ENCODE assay signal across 16 cellular contexts in genomic region chr3:195356151-195357086, GRCh38.
DNase-seq lines count a peak whose midpoint lies in the region; ATAC-seq, FAIRE-seq and TF ChIP-seq lines count a peak whose summit lies in the region.
"Had no signal": no experiment of that assay in that cellular context is flagged by ENCODE, and none has a peak within 500 bp of the region (broad histone marks: within the 10 kb centered on the region; RNA-seq: fewer than 3 reads in every experiment).

No MANE protein-coding gene starts in this region.

- H4K20me1 ChIP-seq in HepG2 (ENCODE audit: insufficient read depth, low read length): no peaks in the 10 kb centered on the region

- in situ Hi-C loops in HepG2 (cut with HindIII; ENCODE audit: extremely low pct_ligation_motif_present, low pct_unique_long_range_greater_than_20kb): no loop called here

- H3K27ac ChIP-seq in liver (ENCODE audit: low read depth in 1 of 2, low read length in 2 of 2): no peak overlapping the region
- H3K27ac ChIP-seq in HepG2 (ENCODE audit: extremely low read length, insufficient read depth, low read length): no peak overlapping the region

- H3K9me3 ChIP-seq in liver (ENCODE audit: control insufficient read depth in 4 of 4, low read length in 3 of 4) (no peaks in the 10 kb centered on the region), HepG2 (ENCODE audit: low read length) (no peaks in the 10 kb centered on the region)

- no peak for FAIRE-seq in HepG2 (lab: Jason Lieb, UNC)
- FAIRE-seq: A204.1 had no signal

- ATAC-seq in HepG2 (no peak), HG03025 (IDR thresholded peaks at IDR 0.05; ENCODE audit: low FRiP score, unreplicated experiment) (no peak), HG03354 (IDR thresholded peaks at IDR 0.05; ENCODE audit: poor library complexity, severe bottlenecking, unreplicated experiment) (no peak)

- CTCF ChIA-PET in HepG2 (lab: Yijun Ruan, JAX; ENCODE audit: low intra/inter-chr PET ratio, low total read pairs): no interaction called here

- TF ChIP-seq POLR2A in HepG2 (IDR thresholded peaks at IDR 0.05; ENCODE audit: insufficient read depth in 1 of 2, low read depth in 2 of 2, low read length in 2 of 2): no peak

- WGBS in liver: 85% methylated on average over 16 of the region's 16 CpGs
- 98% methylated on average over 15 of the region's 16 CpGs for WGBS in HepG2 (ENCODE audit: low lambda C conversion rate)

- BruUV-seq in HepG2 (replicated peaks; lab: Mats Ljungman, UMichigan): no TSS peak

- DNase-seq in HepG2 (ENCODE audit: low spot score) (no peak), fibroblast of villous mesenchyme (ENCODE audit: low read depth) (peak; percentile 15), midbrain (lab: John Stamatoyannopoulos, UW) (peak; percentile 68), RKO (ENCODE audit: low spot score) (no peak)
- no peak for DNase-seq in stimulated activated naive CD4-positive, alpha-beta T cell treated with Interleukin-2 at 50 U/mL for 16 hours (lab: John Stamatoyannopoulos, UW)
- DNase-seq: activated B cell treated with CpG ODN at 0.5 μM for 24 hours; activated T-cell treated with anti-CD3 and anti-CD28 coated beads, Interleukin-2, amount 50 U/mL, for 1 hour; central memory CD4-positive, alpha-beta T cell; foreskin fibroblast; mammary epithelial cell; NCI-H1436 treated with DMSO at 0.1 percent for 48 hours; NCI-H748 treated with DMSO at 0.1 percent for 48 hours had no signal

- H3K36me3 ChIP-seq in liver (ENCODE audit: control insufficient read depth in 4 of 4, insufficient read depth in 3 of 4, low read depth in 1 of 4, low read length in 3 of 4) (peaks cover 0 to 3% (median under 1%) of the 10 kb centered on the region in 4 donors), HepG2 (replicated peaks in 1 of 2; ENCODE audit: control insufficient read depth in 1 of 2, insufficient read depth in 2 of 2, low read length in 2 of 2) (peaks cover 0 to 7% of the 10 kb centered on the region in 2 experiments; a peak in 1 of 5 replicates)

- TF ChIP-seq EP300 in HepG2 (IDR thresholded peaks at IDR 0.05; ENCODE audit: low read depth in 2 of 2, low read length in 2 of 2) (no peak), HepG2 (CRISPR knock-in tag; IDR thresholded peaks at IDR 0.05; ENCODE audit: borderline replicate concordance) (no peak)

- H3K4me3 ChIP-seq in liver (ENCODE audit: low read depth in 1 of 3, low read length in 3 of 3) (no peak overlapping the region), HepG2 (replicated peaks in 1 of 3; ENCODE audit: insufficient read depth in 1 of 3, low read depth in 2 of 3, low read length in 3 of 3) (no peak overlapping the region), fibroblast of villous mesenchyme (ENCODE audit: low read depth, low read length) (no peak overlapping the region)

- no peak overlapping the region for H3K4me2 ChIP-seq in HepG2 (ENCODE audit: low read depth, low read length)

- TF ChIP-seq CTCF in liver (IDR thresholded peaks at IDR 0.05; ENCODE audit: low read depth, low read length, missing input control) (no peak), HepG2 (CRISPR knock-in tag; IDR thresholded peaks at IDR 0.05) (no peak), fibroblast of villous mesenchyme (IDR thresholded peaks at IDR 0.05; ENCODE audit: insufficient read depth, low read depth, low read length) (no peak)

- POLR2A ChIA-PET in HepG2 (lab: Yijun Ruan, JAX): no interaction called here

- TF ChIP-seq RAD21 in liver (IDR thresholded peaks at IDR 0.05) (no peak), HepG2 (CRISPR knock-in tag; IDR thresholded peaks at IDR 0.05) (no peak)

- H3K79me2 ChIP-seq in HepG2 (ENCODE audit: insufficient read depth, low read length): no peaks in the 10 kb centered on the region

- H2AFZ ChIP-seq in HepG2 (ENCODE audit: low read length): no peak overlapping the region

- H3K9ac ChIP-seq in liver (ENCODE audit: low read depth in 1 of 2, low read length in 2 of 2): no peak overlapping the region
- no peak overlapping the region for H3K9ac ChIP-seq in HepG2 (ENCODE audit: insufficient read depth, low read depth, low read length)

- no peaks in the 10 kb centered on the region for H3K4me1 ChIP-seq in liver (ENCODE audit: control insufficient read depth in 4 of 4, insufficient read depth in 4 of 4, low read length in 3 of 4)
- no peaks in the 10 kb centered on the region for H3K4me1 ChIP-seq in HepG2 (ENCODE audit: insufficient read depth, low read length)

- no peaks in the 10 kb centered on the region for H3K27me3 ChIP-seq in liver (ENCODE audit: control insufficient read depth in 4 of 4, insufficient read depth in 4 of 4, low read length in 3 of 4)
- no peaks in the 10 kb centered on the region for H3K27me3 ChIP-seq in HepG2 (ENCODE audit: control insufficient read depth in 1 of 2, insufficient read depth in 2 of 2, low read length in 2 of 2)

- intact Hi-C loops in HepG2 (cut with micrococcal nuclease; ENCODE audit: unreplicated experiment): no loop called here

TF ChIP-seq in liver, 16 proteins besides CTCF, POLR2A, EP300 and RAD21:
- TF ChIP-seq, protein P1, sequence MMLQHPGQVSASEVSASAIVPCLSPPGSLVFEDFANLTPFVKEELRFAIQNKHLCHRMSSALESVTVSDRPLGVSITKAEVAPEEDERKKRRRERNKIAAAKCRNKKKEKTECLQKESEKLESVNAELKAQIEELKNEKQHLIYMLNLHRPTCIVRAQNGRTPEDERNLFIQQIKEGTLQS (IDR thresholded peaks at IDR 0.05): no peak
- no peak for TF ChIP-seq RXRA (IDR thresholded peaks at IDR 0.05)
- TF ChIP-seq NR2F2 (IDR thresholded peaks at IDR 0.05): peak; percentile 14

TF ChIP-seq in HepG2, 621 proteins besides CTCF, POLR2A, EP300 and RAD21:
- TF ChIP-seq ZNF703 (CRISPR knock-in tag; IDR thresholded peaks at IDR 0.05; ENCODE audit: borderline replicate concordance) (no peak), ZNF878 (CRISPR knock-in tag; IDR thresholded peaks at IDR 0.05) (no peak), FOXJ3 (CRISPR knock-in tag; IDR thresholded peaks at IDR 0.05; ENCODE audit: borderline replicate concordance) (no peak), ZNF33B (CRISPR knock-in tag; IDR thresholded peaks at IDR 0.05) (no peak), KLF13 (CRISPR knock-in tag; IDR thresholded peaks at IDR 0.05) (no peak), ZBTB7B (CRISPR knock-in tag; IDR thresholded peaks at IDR 0.05) (no peak), CENPT (CRISPR knock-in tag; IDR thresholded peaks at IDR 0.05; ENCODE audit: low read depth) (no peak), KDM5B (CRISPR knock-in tag; IDR thresholded peaks at IDR 0.05; ENCODE audit: borderline replicate concordance) (no peak), ZNF609 (CRISPR knock-in tag; IDR thresholded peaks at IDR 0.05; ENCODE audit: borderline replicate concordance) (no peak), SMARCE1 (IDR thresholded peaks at IDR 0.05; ENCODE audit: borderline replicate concordance) (no peak), ZBTB7A (CRISPR knock-in tag; IDR thresholded peaks at IDR 0.05) (no peak), ZNF749 (CRISPR knock-in tag; IDR thresholded peaks at IDR 0.05; ENCODE audit: borderline replicate concordance) (no peak)
- TF ChIP-seq, protein P2, sequence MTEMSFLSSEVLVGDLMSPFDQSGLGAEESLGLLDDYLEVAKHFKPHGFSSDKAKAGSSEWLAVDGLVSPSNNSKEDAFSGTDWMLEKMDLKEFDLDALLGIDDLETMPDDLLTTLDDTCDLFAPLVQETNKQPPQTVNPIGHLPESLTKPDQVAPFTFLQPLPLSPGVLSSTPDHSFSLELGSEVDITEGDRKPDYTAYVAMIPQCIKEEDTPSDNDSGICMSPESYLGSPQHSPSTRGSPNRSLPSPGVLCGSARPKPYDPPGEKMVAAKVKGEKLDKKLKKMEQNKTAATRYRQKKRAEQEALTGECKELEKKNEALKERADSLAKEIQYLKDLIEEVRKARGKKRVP (CRISPR knock-in tag; IDR thresholded peaks at IDR 0.05): no peak

Comparison
In these comparisons a context has a peak if more than half of its experiments do, and no peak if none do; other contexts are left out.
1. DNase-seq: peak in fibroblast of villous mesenchyme (single experiment) and midbrain (single experiment); none in HepG2 (single experiment), stimulated activated naive CD4-positive, alpha-beta T cell treated with Interleukin-2 at 50 U/mL for 16 hours (single experiment) and RKO (single experiment).